Comparison of ENCODE assay signal across 19 cellular contexts in genomic region chr2:38486213-38487026, GRCh38.
DNase-seq lines count a peak whose midpoint lies in the region; ATAC-seq and TF ChIP-seq lines count a peak whose summit lies in the region.
"Had no signal": no experiment of that assay in that cellular context is flagged by ENCODE, and none has a peak within 500 bp of the region (broad histone marks: within the 10 kb centered on the region; RNA-seq: fewer than 3 reads in every experiment).

No MANE protein-coding gene starts in this region.

- peaks cover 4 to 9% of the 10 kb centered on the region in 2 experiments for H3K4me1 Mint-ChIP-seq in H9
- H3K4me1 Mint-ChIP-seq in WTC11, result peaks cover 13% of the 10 kb centered on the region
- no peaks in the 10 kb centered on the region for H3K4me1 Mint-ChIP-seq in HFFc6 (ENCODE audit: low read depth)

- no peak overlapping the region for H3K56ac ChIP-seq in H9 (ENCODE audit: insufficient read length, low read depth, low read length)

- H3K23me2 ChIP-seq in H9 (ENCODE audit: insufficient read length, low read depth, low read length, poor library complexity, severe bottlenecking), result no peaks in the 10 kb centered on the region

- H3K79me2 ChIP-seq in H9 (ENCODE audit: insufficient read depth, low read length), result no peaks in the 10 kb centered on the region

- no peak for TF ChIP-seq POLR2A in gastrocnemius medialis (IDR thresholded peaks at IDR 0.05)

- TF ChIP-seq CTCF in H9 (conservative IDR thresholded peaks at IDR 0.05), result no peak
- no peak for TF ChIP-seq CTCF in WTC11 (IDR thresholded peaks at IDR 0.05)
- TF ChIP-seq CTCF in gastrocnemius medialis (IDR thresholded peaks at IDR 0.05 in 4 of 5, conservative IDR thresholded peaks at IDR 0.05 in 1 of 5), result no peak
- TF ChIP-seq CTCF in HFFc6 (IDR thresholded peaks at IDR 0.05), result no peak

- WGBS in H9 (ENCODE audit: extremely low coverage, insufficient read length, low lambda C conversion rate), result no CpG with 5 or more reads among the region's 11 CpGs
- WGBS in neuronal stem cell (ENCODE audit: extremely low coverage in 2 of 2, insufficient read length in 2 of 2, insufficient replicate concordance in 1 of 2), 2 donors, result no CpG with 5 or more reads among the region's 11 CpGs

- H2AFZ ChIP-seq in H9 (ENCODE audit: low read length) (no peak overlapping the region), neuronal stem cell (ENCODE audit: low read length) (peak overlapping the region; percentile 53)

- no peak overlapping the region for H3T11ph ChIP-seq in H9 (ENCODE audit: low read length)

- H3K9me3 Mint-ChIP-seq in H9 (peaks cover 0 to 2% of the 10 kb centered on the region in 2 experiments; a peak in 2 of 5 replicates), WTC11 (peaks cover 3% of the 10 kb centered on the region; the same call in 1 of the 2 replicates), HFFc6 (peaks cover 4% of the 10 kb centered on the region)

- H4K5ac ChIP-seq in H9 (ENCODE audit: insufficient read length, low read depth, low read length), result no peak overlapping the region

- peaks cover 2% of the 10 kb centered on the region for H3K27me3 Mint-ChIP-seq in H9 (ENCODE audit: low read depth)
- H3K27me3 Mint-ChIP-seq in WTC11 (ENCODE audit: low read depth), result no peaks in the 10 kb centered on the region
- H3K27me3 Mint-ChIP-seq in HFFc6 (ENCODE audit: insufficient read depth), result peaks cover 16% of the 10 kb centered on the region

- H3K4me3 Mint-ChIP-seq in H9, result no peak overlapping the region
- H3K4me3 Mint-ChIP-seq in WTC11, result no peak overlapping the region
- H3K4me3 Mint-ChIP-seq in HFFc6, result no peak overlapping the region
- H3K4me3 Mint-ChIP-seq: CD8-positive, alpha-beta T cell had no signal

- no peak overlapping the region for H2BK20ac ChIP-seq in H9 (ENCODE audit: low read depth, low read length, poor library complexity, severe bottlenecking)

- H2BK12ac ChIP-seq in H9 (ENCODE audit: insufficient read length, low read depth, low read length), result no peak overlapping the region
- no peak overlapping the region for H2BK12ac ChIP-seq in neuronal stem cell (ENCODE audit: low read length)

- H2BK120ac ChIP-seq in H9 (ENCODE audit: low read depth, low read length, poor library complexity, severe bottlenecking) (no peak overlapping the region), neuronal stem cell (ENCODE audit: low read depth, low read length) (no peak overlapping the region)

- H4K8ac ChIP-seq in H9 (replicated peaks; ENCODE audit: insufficient read length, low read depth, low read length), result no peak overlapping the region
- no peak overlapping the region for H4K8ac ChIP-seq in neuronal stem cell (ENCODE audit: low read depth, low read length)

- H3K4me1 ChIP-seq in H9 (ENCODE audit: insufficient read depth, low read length), result no peaks in the 10 kb centered on the region
- no peaks in the 10 kb centered on the region for H3K4me1 ChIP-seq in neuronal stem cell (ENCODE audit: control insufficient read depth in 2 of 2, insufficient read depth in 1 of 2, low read depth in 1 of 2, low read length in 2 of 2)
- peaks cover 26 to 30% of the 10 kb centered on the region in 2 donors for H3K4me1 ChIP-seq in gastrocnemius medialis
- H3K4me1 ChIP-seq: SJSA1 had no signal

- no peaks in the 10 kb centered on the region for H4K20me1 ChIP-seq in H9 (ENCODE audit: control insufficient read depth, insufficient read depth, insufficient read length)

- H4K91ac ChIP-seq in H9 (ENCODE audit: insufficient read length, low read depth, low read length), result no peak overlapping the region
- H4K91ac ChIP-seq in neuronal stem cell (ENCODE audit: low read depth, low read length, poor library complexity), result no peak overlapping the region

- DNase-seq in H9, result no peak
- no peak for DNase-seq in WTC11 (ENCODE audit: low spot score)
- no peak for DNase-seq in neuronal stem cell (ENCODE audit: low spot score)
- no peak for DNase-seq in gastrocnemius medialis
- DNase-seq in kidney glomerular epithelial cell (lab: John Stamatoyannopoulos, UW), result no peak
- DNase-seq in KBM-7, result no peak
- no peak for DNase-seq in iPS-NIHi7 (ENCODE audit: extremely low spot score)
- no peak for DNase-seq in HFFc6
- DNase-seq: C1 segment of cervical spinal cord; CD8-positive, alpha-beta T cell; NCI-H1105 treated with DMSO at 0.1 percent for 48 hours; NCI-H2081; NCI-H2171; NCI-H345; NCI-H524; NCI-H774; OCI-M1 had no signal

- H3K9ac ChIP-seq in H9 (ENCODE audit: extremely low read depth, insufficient read length, low read length) (no peak overlapping the region), neuronal stem cell (ENCODE audit: low read depth, low read length, poor library complexity) (no peak overlapping the region)

- H3K36me3 ChIP-seq in neuronal stem cell (replicated peaks in 1 of 2; ENCODE audit: control insufficient read depth in 2 of 2, insufficient read depth in 2 of 2, low read length in 2 of 2), result no peaks in the 10 kb centered on the region
- no peaks in the 10 kb centered on the region for H3K36me3 ChIP-seq in gastrocnemius medialis
- H3K36me3 ChIP-seq: SJSA1 had no signal

- intact Hi-C loops in gastrocnemius medialis (cut with DNase I; ENCODE audit: low total_unique reads), result no loop called here

- no peak overlapping the region for H3K4ac ChIP-seq in H9 (ENCODE audit: low read depth, low read length)
- no peak overlapping the region for H3K4ac ChIP-seq in neuronal stem cell (ENCODE audit: low read length)

- H3K18ac ChIP-seq in H9 (ENCODE audit: insufficient read length, low read depth, low read length) (no peak overlapping the region), neuronal stem cell (ENCODE audit: low read length) (no peak overlapping the region)

- H3K79me1 ChIP-seq in H9 (ENCODE audit: insufficient read depth, low read depth, low read length, poor library complexity, severe bottlenecking) (no peaks in the 10 kb centered on the region), neuronal stem cell (ENCODE audit: low read depth, low read length) (no peaks in the 10 kb centered on the region)

- no peaks in the 10 kb centered on the region for H3K9me3 ChIP-seq in H9 (ENCODE audit: control insufficient read depth, low read depth, low read length)
- no peaks in the 10 kb centered on the region for H3K9me3 ChIP-seq in neuronal stem cell (replicated peaks in 1 of 2; ENCODE audit: control insufficient read depth in 2 of 2, insufficient read depth in 1 of 2, low read depth in 1 of 2, low read length in 2 of 2)
- H3K9me3 ChIP-seq in gastrocnemius medialis, result no peaks in the 10 kb centered on the region
- H3K9me3 ChIP-seq: SJSA1 had no signal

- ATAC-seq in WTC11 (peak; percentile 40), gastrocnemius medialis (no peak)
- ATAC-seq: CD8-positive, alpha-beta T cell; Right ventricle myocardium inferior had no signal

- H2AK5ac ChIP-seq in H9 (ENCODE audit: insufficient read length, low read length) (no peak overlapping the region), neuronal stem cell (ENCODE audit: low read depth, low read length) (no peak overlapping the region)

- H3K27me3 ChIP-seq in H9 (ENCODE audit: insufficient read depth, low read length) (no peaks in the 10 kb centered on the region), neuronal stem cell (ENCODE audit: control insufficient read depth in 3 of 3, insufficient read depth in 3 of 3, low read depth in 1 of 3, low read length in 3 of 3) (peaks cover 0 to 13% (median 0%) of the 10 kb centered on the region in 3 experiments), gastrocnemius medialis (no peaks in the 10 kb centered on the region)
- H3K27me3 ChIP-seq: SJSA1 had no signal

- in situ Hi-C loops in gastrocnemius medialis (cut with MboI; ENCODE audit: low sequenced_read_pairs in 4 of 4), result no loop called here
- in situ Hi-C loops in KBM-7 (cut with MboI; ENCODE audit: low pct_unique_long_range_greater_than_20kb, low sequenced_read_pairs), result no loop called here

- H3K14ac ChIP-seq in H9 (ENCODE audit: insufficient read depth, low read length) (no peak overlapping the region), neuronal stem cell (ENCODE audit: low read length) (peak overlapping the region; percentile 31)

- H3K23ac ChIP-seq in H9 (ENCODE audit: insufficient read length, low read depth, low read length) (no peak overlapping the region), neuronal stem cell (ENCODE audit: low read depth, low read length, poor library complexity) (no peak overlapping the region)

- H3K4me2 ChIP-seq in H9 (ENCODE audit: insufficient read depth, insufficient read length, low read length) (no peak overlapping the region), neuronal stem cell (ENCODE audit: insufficient read depth, low read length, poor library complexity, severe bottlenecking) (no peak overlapping the region)

- no peak overlapping the region for H3K27ac ChIP-seq in H9 (ENCODE audit: insufficient read length, low read depth, low read length)
- H3K27ac ChIP-seq in neuronal stem cell (replicated peaks; ENCODE audit: low read length), result no peak overlapping the region
- peak overlapping the region; percentile 35 to 82 (median 69) for H3K27ac ChIP-seq in gastrocnemius medialis
- H3K27ac ChIP-seq: SJSA1 had no signal

- POLR2A ChIA-PET in WTC11 (lab: Charles Lee), result no interaction called here

- H2BK5ac ChIP-seq in H9 (ENCODE audit: insufficient read length, low read length) (no peak overlapping the region), neuronal stem cell (ENCODE audit: low read length) (peak overlapping the region; percentile 8)

- CTCF ChIA-PET in WTC11 (lab: Charles Lee), result interaction anchor here (1.0 to 1.5 kb wide), 2 partner anchors 21 to 68 kb away, joined by 3 to 7 read pairs; no protein-coding TSS in a partner anchor

- H2BK15ac ChIP-seq in H9 (ENCODE audit: low read depth, low read length) (no peak overlapping the region), neuronal stem cell (ENCODE audit: low read length) (no peak overlapping the region)

- H3K36me3 Mint-ChIP-seq in H9 (ENCODE audit: insufficient read depth in 1 of 3, low read depth in 3 of 3) (peaks cover 0 to 3% (median 0%) of the 10 kb centered on the region in 3 experiments; a peak in 2 of 7 replicates), WTC11 (peaks cover 2% of the 10 kb centered on the region; the same call in 1 of the 2 replicates), HFFc6 (ENCODE audit: low read depth) (no peaks in the 10 kb centered on the region)
- H3K36me3 Mint-ChIP-seq: CD8-positive, alpha-beta T cell had no signal

- no peak overlapping the region for H3K4me3 ChIP-seq in neuronal stem cell (ENCODE audit: low read length in 2 of 2)
- no peak overlapping the region for H3K4me3 ChIP-seq in gastrocnemius medialis
- H3K4me3 ChIP-seq: SJSA1 had no signal

- H3K27ac Mint-ChIP-seq in H9, result peak overlapping the region in 2 of 3 experiments; percentile 23 to 33; a peak in 2 of 7 replicates
- H3K27ac Mint-ChIP-seq in WTC11, result no peak overlapping the region
- H3K27ac Mint-ChIP-seq in HFFc6, result no peak overlapping the region
- H3K27ac Mint-ChIP-seq: CD8-positive, alpha-beta T cell had no signal

TF ChIP-seq in WTC11, 78 proteins besides CTCF, POLR2A, EP300 and RAD21 (continues in another document):
- TF ChIP-seq ZNF263 (CRISPR knock-in tag; IDR thresholded peaks at IDR 0.05; ENCODE audit: low read depth), result no peak

Comparison
In these comparisons a context has a peak if more than half of its experiments do, and no peak if none do; other contexts are left out.
1. H3K27ac ChIP-seq: peak in gastrocnemius medialis (4 of 4); none in H9 (single experiment) and neuronal stem cell (single experiment).
2. H3K27ac Mint-ChIP-seq: peak in H9 (2 of 3); none in WTC11 (single experiment) and HFFc6 (single experiment).